ENCODE assay signal across 19 cellular contexts in the genomic region with DNA sequence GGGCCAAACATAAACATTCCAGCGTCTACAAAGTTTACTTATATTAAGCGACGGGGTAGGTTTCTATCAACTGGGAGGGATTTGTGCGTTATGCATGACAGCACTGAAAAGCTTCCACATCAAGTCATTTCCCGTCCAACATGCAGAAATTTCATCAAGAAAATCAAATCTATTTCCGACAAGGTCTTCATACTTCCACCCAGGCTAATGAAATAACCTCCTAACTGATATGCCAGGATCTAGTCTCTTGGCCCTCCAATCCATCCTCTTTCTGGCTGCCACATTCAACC.
"Had no signal": no experiment of that assay in that cellular context is flagged by ENCODE, and none has a peak within 500 bp of the region (broad histone marks: within the 10 kb centered on the region; RNA-seq: fewer than 3 reads in every experiment).

No MANE protein-coding gene starts in this region.

- DNase-seq: activated B cell treated with CpG ODN at 0.5 μM for 24 hours; activated CD4-positive, alpha-beta T cell treated with anti-CD3 and anti-CD28 coated beads, Interleukin-2, amount 10 ng/mL, durations not matched to agents 24 days and 14 days; activated CD8-positive, alpha-beta T cell treated with anti-CD3 and anti-CD28 coated beads, Interleukin-2, amount 10 ng/mL, durations not matched to agents 7 days and 5 days; activated naive CD4-positive, alpha-beta T cell treated with Interleukin-2 at 50 U/mL for 16 hours; activated naive CD8-positive, alpha-beta T cell treated with anti-CD3 and anti-CD28 coated beads, Interleukin-2, amount 10 ng/mL, durations not matched to agents 7 days and 5 days; activated T-cell treated with anti-CD3 and anti-CD28 coated beads, Interleukin-2, amount 50 U/mL, for 24 hours; colonic mucosa; hippocampal formation; left lung; ovary; stimulated activated CD4-positive, alpha-beta T cell treated with anti-CD3 and anti-CD28 coated beads, Interleukin-4, amount 100 ng/mL, for 24 hours; stomach; trophoblast cell had no signal

- ATAC-seq: activated CD8-positive, alpha-beta T cell treated with anti-CD3 and anti-CD28 coated beads, Interleukin-2, amount 10 ng/mL, durations not matched to agents 7 days and 5 days; left lung; sciatic nerve; stimulated activated effector memory CD8-positive, alpha-beta T cell treated with anti-CD3 and anti-CD28 coated beads, Interleukin-12 subunit alpha, Interleukin-12 subunit beta, amount 100 ng/mL, for 72 hours had no signal

- H3K9me3 Mint-ChIP-seq: activated B cell treated with CpG ODN at 0.5 μM for 24 hours; activated CD4-positive, alpha-beta T cell treated with anti-CD3 and anti-CD28 coated beads, Interleukin-2, amount 10 ng/mL, durations not matched to agents 24 days and 14 days; activated naive CD8-positive, alpha-beta T cell treated with anti-CD3 and anti-CD28 coated beads, Interleukin-2, amount 10 ng/mL, durations not matched to agents 7 days and 5 days; activated T-cell treated with anti-CD3 and anti-CD28 coated beads, Interleukin-2, amount 50 U/mL, for 24 hours; activated T-helper 2 cell treated with anti-CD3 and anti-CD28 coated beads, Interferon-gamma antibody, Interleukin-2, Interleukin-4, amounts not matched to agents 10 μg/mL and 5 μg/mL and 100 μg/mL, durations not matched to agents 14 hours and 24 hours and 36 hours; stimulated activated effector memory CD8-positive, alpha-beta T cell treated with anti-CD3 and anti-CD28 coated beads, Interleukin-12 subunit alpha, Interleukin-12 subunit beta, amount 100 ng/mL, for 72 hours had no signal

- H3K27ac Mint-ChIP-seq: activated B cell treated with CpG ODN at 0.5 μM for 24 hours; activated CD4-positive, alpha-beta T cell treated with anti-CD3 and anti-CD28 coated beads, Interleukin-2, amount 10 ng/mL, durations not matched to agents 24 days and 14 days; activated CD8-positive, alpha-beta T cell treated with anti-CD3 and anti-CD28 coated beads, Interleukin-2, amount 10 ng/mL, durations not matched to agents 7 days and 5 days; activated naive CD8-positive, alpha-beta T cell treated with anti-CD3 and anti-CD28 coated beads, Interleukin-2, amount 10 ng/mL, durations not matched to agents 7 days and 5 days; activated T-cell treated with anti-CD3 and anti-CD28 coated beads, Interleukin-2, amount 50 U/mL, for 24 hours; activated T-helper 2 cell treated with anti-CD3 and anti-CD28 coated beads, Interferon-gamma antibody, Interleukin-2, Interleukin-4, amounts not matched to agents 10 μg/mL and 5 μg/mL and 100 μg/mL, durations not matched to agents 14 hours and 24 hours and 36 hours; neural progenitor cell; stimulated activated effector memory CD8-positive, alpha-beta T cell treated with anti-CD3 and anti-CD28 coated beads, Interleukin-12 subunit alpha, Interleukin-12 subunit beta, amount 100 ng/mL, for 72 hours had no signal

- H3K4me1 Mint-ChIP-seq: activated B cell treated with CpG ODN at 0.5 μM for 24 hours; activated CD4-positive, alpha-beta T cell treated with anti-CD3 and anti-CD28 coated beads, Interleukin-2, amount 10 ng/mL, durations not matched to agents 24 days and 14 days; neural progenitor cell had no signal

- H3K36me3 Mint-ChIP-seq: activated naive CD8-positive, alpha-beta T cell treated with anti-CD3 and anti-CD28 coated beads, Interleukin-2, amount 10 ng/mL, durations not matched to agents 7 days and 5 days; neural progenitor cell; stimulated activated effector memory CD8-positive, alpha-beta T cell treated with anti-CD3 and anti-CD28 coated beads, Interleukin-12 subunit alpha, Interleukin-12 subunit beta, amount 100 ng/mL, for 72 hours had no signal

- H3K27me3 Mint-ChIP-seq: activated B cell treated with CpG ODN at 0.5 μM for 24 hours; activated T-cell treated with anti-CD3 and anti-CD28 coated beads, Interleukin-2, amount 50 U/mL, for 24 hours; brain had no signal

- H3K9me3 ChIP-seq: colonic mucosa, esophagus muscularis mucosa, left lung, ovary, stomach had no signal

- H3K4me3 Mint-ChIP-seq: activated B cell treated with CpG ODN at 0.5 μM for 24 hours; activated CD4-positive, alpha-beta T cell treated with anti-CD3 and anti-CD28 coated beads, Interleukin-2, amount 10 ng/mL, durations not matched to agents 24 days and 14 days; activated CD8-positive, alpha-beta T cell treated with anti-CD3 and anti-CD28 coated beads, Interleukin-2, amount 10 ng/mL, durations not matched to agents 7 days and 5 days; activated naive CD8-positive, alpha-beta T cell treated with anti-CD3 and anti-CD28 coated beads, Interleukin-2, amount 10 ng/mL, durations not matched to agents 7 days and 5 days; activated T-cell treated with anti-CD3 and anti-CD28 coated beads, Interleukin-2, amount 50 U/mL, for 24 hours; neural progenitor cell; stimulated activated effector memory CD8-positive, alpha-beta T cell treated with anti-CD3 and anti-CD28 coated beads, Interleukin-12 subunit alpha, Interleukin-12 subunit beta, amount 100 ng/mL, for 72 hours had no signal
